22 cellular contexts compared by ENCODE assay signal in the genomic region with DNA sequence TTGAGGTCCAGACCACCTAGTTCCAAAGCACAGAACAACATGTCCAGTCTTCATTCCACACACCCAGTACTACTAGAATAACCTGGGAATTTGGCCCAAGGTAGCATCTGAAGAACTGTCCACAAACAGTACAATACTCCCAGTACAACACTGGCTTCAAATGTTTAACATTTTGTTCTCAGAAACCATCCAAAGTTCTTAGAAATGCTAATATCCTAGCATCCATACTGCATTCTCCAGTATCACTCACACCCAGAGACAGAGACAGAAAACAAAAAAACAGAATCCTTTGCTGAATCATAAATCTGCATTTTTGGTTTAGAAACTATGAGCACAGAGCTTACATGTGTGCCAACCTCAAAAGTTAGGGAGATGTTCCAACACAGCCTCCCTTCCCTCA.
DNase-seq lines count a peak whose midpoint lies in the region; ATAC-seq, FAIRE-seq and TF ChIP-seq lines count a peak whose summit lies in the region.
"Had no signal": no experiment of that assay in that cellular context is flagged by ENCODE, and none has a peak within 500 bp of the region (broad histone marks: within the 10 kb centered on the region; RNA-seq: fewer than 3 reads in every experiment).

No MANE protein-coding gene starts in this region.

- TF ChIP-seq CTCF in MCF 10A (IDR thresholded peaks at IDR 0.05; ENCODE audit: unreplicated experiment) (no peak), breast epithelium (IDR thresholded peaks at IDR 0.05) (no peak)

- DNase-seq in MCF 10A (ENCODE audit: unreplicated experiment), result no peak
- no peak for DNase-seq in breast epithelium (ENCODE audit: low spot score in 2 of 2)
- DNase-seq in fibroblast of gingiva (ENCODE audit: low read depth), result peak; percentile 38
- DNase-seq in sciatic nerve (ENCODE audit: low spot score), result no peak
- DNase-seq in GM19239 (ENCODE audit: insufficient read length, low spot score), result no peak
- DNase-seq in NK-92 treated with Interleukin-12 subunit alpha and Interleukin-12 subunit beta, amount 100 ng/mL, for 24 hours (lab: John Stamatoyannopoulos, UW), result no peak
- DNase-seq in stimulated activated CD4-positive, alpha-beta T cell treated with anti-CD3 and anti-CD28 coated beads, Interleukin-4, amount 100 ng/mL, for 1 hour, result no peak
- DNase-seq: CD8-positive, alpha-beta T cell; DMS53; EL; GOT3; Kasumi-1; MV-4-11; NCI-H1694 treated with DMSO at 0.1 percent for 48 hours; NCI-H510A; NCI-H748 treated with DMSO at 0.1 percent for 48 hours; Right ventricle myocardium superior had no signal

- no peaks in the 10 kb centered on the region for H3K27me3 Mint-ChIP-seq in MCF 10A (ENCODE audit: insufficient read depth, unreplicated experiment)

- intact Hi-C loops in MCF 10A (cut with micrococcal nuclease) (no loop called here), breast epithelium (cut with DNase I; ENCODE audit: low total_unique reads) (no loop called here), sciatic nerve (cut with DNase I) (no loop called here)

- peak overlapping the region; percentile 80 for H3K27ac Mint-ChIP-seq in MCF 10A (ENCODE audit: low read depth, unreplicated experiment)
- H3K27ac Mint-ChIP-seq: CD8-positive, alpha-beta T cell had no signal

- H3K9me3 Mint-ChIP-seq in MCF 10A (ENCODE audit: unreplicated experiment), result no peaks in the 10 kb centered on the region
- H3K9me3 Mint-ChIP-seq: CD8-positive, alpha-beta T cell had no signal

- H3K4me1 Mint-ChIP-seq in MCF 10A (ENCODE audit: insufficient read depth, unreplicated experiment), result peaks cover 31% of the 10 kb centered on the region

- POLR2A ChIA-PET in MCF 10A (lab: Yijun Ruan, JAX), result interaction anchor here (0.5 to 4.0 kb wide), 6 partner anchors 10 to 116 kb away, joined by 3 to 12 read pairs (median 3); no protein-coding TSS in a partner anchor

- no peak for TF ChIP-seq POLR2A in breast epithelium (IDR thresholded peaks at IDR 0.05)

- no peaks in the 10 kb centered on the region for H3K36me3 Mint-ChIP-seq in MCF 10A (ENCODE audit: insufficient read depth, unreplicated experiment)
- H3K36me3 Mint-ChIP-seq: CD8-positive, alpha-beta T cell had no signal

- CTCF ChIA-PET in MCF 10A (lab: Yijun Ruan, JAX), result interaction anchor here (0.9 to 1.5 kb wide), 3 partner anchors 14 to 57 kb away, joined by 3 read pairs; no protein-coding TSS in a partner anchor

- H3K27me3 ChIP-seq in breast epithelium, result peaks cover 0 to 11% of the 10 kb centered on the region in 2 donors
- H3K27me3 ChIP-seq: BLaER1 treated with 17β-estradiol and CSF1 and Interleukin-3, amounts not matched to agents 10 nM and 100 nM had no signal

- FAIRE-seq in GM19239 (lab: Jason Lieb, UNC), result no peak
- FAIRE-seq: A204.1, GM12891, RCC 7860 had no signal

- H3K4me3 Mint-ChIP-seq in MCF 10A (ENCODE audit: unreplicated experiment), result no peak overlapping the region
- H3K4me3 Mint-ChIP-seq: CD8-positive, alpha-beta T cell had no signal

- no peaks in the 10 kb centered on the region for H3K36me3 ChIP-seq in breast epithelium
- H3K36me3 ChIP-seq: BLaER1 treated with 17β-estradiol and CSF1 and Interleukin-3, amounts not matched to agents 10 nM and 100 nM had no signal

- peak; percentile 79 for ATAC-seq in sciatic nerve
- ATAC-seq: CD8-positive, alpha-beta T cell; HCT116 had no signal

- no peaks in the 10 kb centered on the region for H3K4me1 ChIP-seq in breast epithelium

- no peaks in the 10 kb centered on the region for H3K9me3 ChIP-seq in breast epithelium

- no peak overlapping the region for H3K4me3 ChIP-seq in breast epithelium
- H3K4me3 ChIP-seq: BLaER1 treated with 17β-estradiol and CSF1 and Interleukin-3, amounts not matched to agents 10 nM and 100 nM had no signal

- H3K27ac ChIP-seq in breast epithelium, result no peak overlapping the region
- H3K27ac ChIP-seq: BLaER1 treated with 17β-estradiol and CSF1 and Interleukin-3, amounts not matched to agents 10 nM and 100 nM had no signal

- BruUV-seq in MCF 10A (replicated peaks; lab: Mats Ljungman, UMichigan), result no TSS peak
